Comparison of ENCODE assay signal across 3 cellular contexts in the genomic region with DNA sequence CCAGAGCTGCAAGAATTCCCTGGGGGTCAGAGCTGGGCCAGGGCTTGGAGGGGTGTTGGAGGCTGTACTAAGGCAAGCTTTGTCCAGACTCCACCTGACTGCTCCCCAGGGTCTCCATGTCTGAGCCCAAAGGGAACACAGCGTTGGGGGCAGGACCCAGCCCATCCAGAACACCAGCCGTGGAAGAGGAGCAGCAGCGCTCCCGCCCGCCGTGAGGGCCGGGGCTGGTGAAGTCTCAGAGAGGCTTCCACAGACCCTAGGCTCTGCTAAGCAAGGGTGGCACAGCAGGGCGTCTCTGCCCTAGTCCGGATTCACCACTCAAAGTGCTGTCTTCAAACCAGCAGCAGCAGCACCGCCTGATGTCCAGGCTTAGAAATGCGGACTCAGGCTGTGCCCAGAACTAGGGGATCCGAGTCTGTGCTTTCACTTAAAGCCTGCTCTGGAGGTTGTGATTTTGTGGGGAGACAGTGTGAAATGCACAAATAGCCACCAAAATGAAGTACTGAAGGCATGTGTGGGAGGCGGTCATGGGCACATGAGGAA.
TF ChIP-seq lines count a peak whose summit lies in the region.

No MANE protein-coding gene starts in this region.

TF ChIP-seq in A549, 52 proteins besides CTCF, POLR2A, EP300 and RAD21:
- no peak for TF ChIP-seq CHD2 (IDR thresholded peaks at IDR 0.05; ENCODE audit: low read length, partially characterized antibody)
- TF ChIP-seq SREBF2 (IDR thresholded peaks at IDR 0.05) = no peak
- TF ChIP-seq RARB (CRISPR knock-in tag; IDR thresholded peaks at IDR 0.05) = no peak
- TF ChIP-seq FOXS1 (CRISPR knock-in tag; IDR thresholded peaks at IDR 0.05) = no peak
- no peak for TF ChIP-seq PHF8 (IDR thresholded peaks at IDR 0.05; ENCODE audit: borderline replicate concordance, low read depth)
- no peak for TF ChIP-seq BHLHE40 (IDR thresholded peaks at IDR 0.05; ENCODE audit: low read depth, low read length)
- TF ChIP-seq NPAS2 (CRISPR knock-in tag; IDR thresholded peaks at IDR 0.05; ENCODE audit: borderline replicate concordance) = no peak
- TF ChIP-seq ESRRA (IDR thresholded peaks at IDR 0.05; ENCODE audit: borderline replicate concordance, low read length) = no peak
- TF ChIP-seq, protein P1, sequence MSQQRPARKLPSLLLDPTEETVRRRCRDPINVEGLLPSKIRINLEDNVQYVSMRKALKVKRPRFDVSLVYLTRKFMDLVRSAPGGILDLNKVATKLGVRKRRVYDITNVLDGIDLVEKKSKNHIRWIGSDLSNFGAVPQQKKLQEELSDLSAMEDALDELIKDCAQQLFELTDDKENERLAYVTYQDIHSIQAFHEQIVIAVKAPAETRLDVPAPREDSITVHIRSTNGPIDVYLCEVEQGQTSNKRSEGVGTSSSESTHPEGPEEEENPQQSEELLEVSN (IDR thresholded peaks at IDR 0.05; ENCODE audit: borderline replicate concordance, low read depth) = no peak

TF ChIP-seq in WTC11, 78 proteins besides CTCF, POLR2A, EP300 and RAD21:
- TF ChIP-seq NR3C1 (CRISPR knock-in tag; conservative IDR thresholded peaks at IDR 0.05; ENCODE audit: low read depth) = no peak
- TF ChIP-seq TCF7 (CRISPR knock-in tag; IDR thresholded peaks at IDR 0.05; ENCODE audit: low read depth) = no peak
- TF ChIP-seq ATF1 (CRISPR knock-in tag; IDR thresholded peaks at IDR 0.05) = no peak
- TF ChIP-seq PRRX2 (CRISPR knock-in tag; IDR thresholded peaks at IDR 0.05) = no peak
- TF ChIP-seq GABPB1 (CRISPR knock-in tag; IDR thresholded peaks at IDR 0.05) = no peak
- TF ChIP-seq GTF2I (CRISPR knock-in tag; conservative IDR thresholded peaks at IDR 0.05) = no peak
- no peak for TF ChIP-seq SP1 (CRISPR knock-in tag; conservative IDR thresholded peaks at IDR 0.05)
- no peak for TF ChIP-seq ZNF671 (CRISPR knock-in tag; IDR thresholded peaks at IDR 0.05)
- TF ChIP-seq FOXP1 (CRISPR knock-in tag; IDR thresholded peaks at IDR 0.05; ENCODE audit: borderline replicate concordance) = no peak
- TF ChIP-seq, protein P2, sequence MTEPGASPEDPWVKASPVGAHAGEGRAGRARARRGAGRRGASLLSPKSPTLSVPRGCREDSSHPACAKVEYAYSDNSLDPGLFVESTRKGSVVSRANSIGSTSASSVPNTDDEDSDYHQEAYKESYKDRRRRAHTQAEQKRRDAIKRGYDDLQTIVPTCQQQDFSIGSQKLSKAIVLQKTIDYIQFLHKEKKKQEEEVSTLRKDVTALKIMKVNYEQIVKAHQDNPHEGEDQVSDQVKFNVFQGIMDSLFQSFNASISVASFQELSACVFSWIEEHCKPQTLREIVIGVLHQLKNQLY (CRISPR knock-in tag; IDR thresholded peaks at IDR 0.05) = no peak

TF ChIP-seq in HepG2, 621 proteins besides CTCF, POLR2A, EP300 and RAD21:
- TF ChIP-seq ZNF841 (CRISPR knock-in tag; IDR thresholded peaks at IDR 0.05; ENCODE audit: borderline replicate concordance) = no peak
- TF ChIP-seq HDAC6 (IDR thresholded peaks at IDR 0.05; ENCODE audit: low read depth, low read length) = no peak
- no peak for TF ChIP-seq ZNF230 (CRISPR knock-in tag; IDR thresholded peaks at IDR 0.05)
- TF ChIP-seq IRX3 (CRISPR knock-in tag; IDR thresholded peaks at IDR 0.05; ENCODE audit: borderline replicate concordance, low read depth) = no peak
- no peak for TF ChIP-seq ARID2 (CRISPR knock-in tag; IDR thresholded peaks at IDR 0.05; ENCODE audit: borderline replicate concordance)
- no peak for TF ChIP-seq ZNF572 (CRISPR knock-in tag; IDR thresholded peaks at IDR 0.05)
- no peak for TF ChIP-seq ZFP36L2 (CRISPR knock-in tag; IDR thresholded peaks at IDR 0.05)
- TF ChIP-seq ZFYVE20 (CRISPR knock-in tag; IDR thresholded peaks at IDR 0.05; ENCODE audit: borderline replicate concordance, low read depth) = no peak
- TF ChIP-seq ZBTB21 (CRISPR knock-in tag; IDR thresholded peaks at IDR 0.05) = no peak
- no peak for TF ChIP-seq ZNF792 (CRISPR knock-in tag; IDR thresholded peaks at IDR 0.05)
- no peak for TF ChIP-seq ZNF496 (CRISPR knock-in tag; IDR thresholded peaks at IDR 0.05; ENCODE audit: insufficient replicate concordance)
- no peak for TF ChIP-seq RNF2 (conservative IDR thresholded peaks at IDR 0.05; ENCODE audit: low read depth)
